18 cellular contexts compared by ENCODE assay signal in the genomic region with DNA sequence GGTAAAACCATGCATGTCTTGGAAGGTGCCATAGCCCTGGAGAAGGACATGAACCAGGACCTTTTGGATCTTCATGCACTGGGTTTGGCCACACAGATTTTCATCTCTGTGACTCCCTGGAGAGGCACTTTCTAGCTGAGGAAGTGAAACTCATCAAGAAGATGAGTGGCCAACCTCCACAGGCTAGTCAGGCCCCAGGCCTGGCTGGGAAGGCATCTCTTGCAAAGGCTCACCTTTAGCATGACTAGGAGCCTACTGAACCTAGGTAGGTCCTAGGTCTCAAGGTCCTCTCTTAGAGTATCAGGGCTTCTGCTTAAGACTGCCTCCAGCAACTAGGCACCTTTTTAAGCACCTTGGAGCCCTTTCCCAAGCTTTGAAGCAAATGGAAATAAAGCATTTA.
DNase-seq lines count a peak whose midpoint lies in the region; ATAC-seq lines count a peak whose summit lies in the region.
"Had no signal": no experiment of that assay in that cellular context is flagged by ENCODE, and none has a peak within 500 bp of the region (broad histone marks: within the 10 kb centered on the region; RNA-seq: fewer than 3 reads in every experiment).

No MANE protein-coding gene starts in this region.

- ATAC-seq in GM18868 (IDR thresholded peaks at IDR 0.05; ENCODE audit: unreplicated experiment) = peak; percentile 50
- ATAC-seq in stimulated activated effector memory CD8-positive, alpha-beta T cell treated with anti-CD3 and anti-CD28 coated beads, Interleukin-12 subunit alpha, Interleukin-12 subunit beta, amount 100 ng/mL, for 72 hours = peak; percentile 21
- ATAC-seq in GM21717 (IDR thresholded peaks at IDR 0.05; ENCODE audit: unreplicated experiment) = no peak
- ATAC-seq in GM21515 (IDR thresholded peaks at IDR 0.05; ENCODE audit: unreplicated experiment) = no peak
- ATAC-seq: HCT116 had no signal

- no peaks in the 10 kb centered on the region for H3K36me3 Mint-ChIP-seq in stimulated activated effector memory CD8-positive, alpha-beta T cell treated with anti-CD3 and anti-CD28 coated beads, Interleukin-12 subunit alpha, Interleukin-12 subunit beta, amount 100 ng/mL, for 72 hours
- H3K36me3 Mint-ChIP-seq: CD4-positive, alpha-beta memory T cell had no signal

- no peaks in the 10 kb centered on the region for H3K9me3 Mint-ChIP-seq in stimulated activated effector memory CD8-positive, alpha-beta T cell treated with anti-CD3 and anti-CD28 coated beads, Interleukin-12 subunit alpha, Interleukin-12 subunit beta, amount 100 ng/mL, for 72 hours
- H3K9me3 Mint-ChIP-seq: CD4-positive, alpha-beta memory T cell had no signal

- no peaks in the 10 kb centered on the region for H3K4me1 Mint-ChIP-seq in stimulated activated effector memory CD8-positive, alpha-beta T cell treated with anti-CD3 and anti-CD28 coated beads, Interleukin-12 subunit alpha, Interleukin-12 subunit beta, amount 100 ng/mL, for 72 hours
- H3K4me1 Mint-ChIP-seq: B cell had no signal

- no peak overlapping the region for H3K4me3 Mint-ChIP-seq in stimulated activated effector memory CD8-positive, alpha-beta T cell treated with anti-CD3 and anti-CD28 coated beads, Interleukin-12 subunit alpha, Interleukin-12 subunit beta, amount 100 ng/mL, for 72 hours
- H3K4me3 Mint-ChIP-seq: B cell; CD4-positive, alpha-beta memory T cell had no signal

- DNase-seq in MV-4-11 (lab: John Stamatoyannopoulos, UW) (peak; percentile 1), RPMI8226 (peak; percentile 15), NCI-H2196 treated with DMSO at 0.1 percent for 48 hours (lab: John Stamatoyannopoulos, UW; ENCODE audit: unreplicated experiment) (no peak), NCI-H2107 (lab: John Stamatoyannopoulos, UW) (no peak)
- DNase-seq in stimulated activated effector memory CD8-positive, alpha-beta T cell treated with anti-CD3 and anti-CD28 coated beads, Interleukin-12 subunit alpha, Interleukin-12 subunit beta, amount 100 ng/mL, for 72 hours (ENCODE audit: low spot score in 2 of 2) = no peak
- DNase-seq: CD4-positive, alpha-beta memory T cell; COR-L47; DMS153; DMS79 treated with DMSO at 0.1 percent for 48 hours; EL; GM23248; IMR-90; KBM-7 had no signal

- no peak overlapping the region for H3K27ac Mint-ChIP-seq in stimulated activated effector memory CD8-positive, alpha-beta T cell treated with anti-CD3 and anti-CD28 coated beads, Interleukin-12 subunit alpha, Interleukin-12 subunit beta, amount 100 ng/mL, for 72 hours
- H3K27ac Mint-ChIP-seq: B cell; CD4-positive, alpha-beta memory T cell had no signal

Comparison
In these comparisons a context has a peak if more than half of its experiments do, and no peak if none do; other contexts are left out.
1. ATAC-seq: peak in GM18868 (single experiment) and stimulated activated effector memory CD8-positive, alpha-beta T cell treated with anti-CD3 and anti-CD28 coated beads, Interleukin-12 subunit alpha, Interleukin-12 subunit beta, amount 100 ng/mL, for 72 hours (single experiment); none in GM21717 (single experiment) and GM21515 (single experiment).
2. DNase-seq: peak in MV-4-11 (single experiment) and RPMI8226 (single experiment); none in stimulated activated effector memory CD8-positive, alpha-beta T cell treated with anti-CD3 and anti-CD28 coated beads, Interleukin-12 subunit alpha, Interleukin-12 subunit beta, amount 100 ng/mL, for 72 hours (0 of 2), NCI-H2196 treated with DMSO at 0.1 percent for 48 hours (single experiment) and NCI-H2107 (single experiment).